ENCODE assay signal across 2 cellular contexts in genomic region chr17:50633683-50634082, GRCh38.
TF ChIP-seq lines count a peak whose summit lies in the region.

No MANE protein-coding gene starts in this region.

TF ChIP-seq in GM23338, 12 proteins besides CTCF, POLR2A, EP300 and RAD21 (continued from another document):
- TF ChIP-seq CREB1 (CRISPR knock-in tag; IDR thresholded peaks at IDR 0.05; ENCODE audit: low read depth) (no peak), JUNB (IDR thresholded peaks at IDR 0.05; ENCODE audit: unreplicated experiment) (no peak), STAT1 (IDR thresholded peaks at IDR 0.05; ENCODE audit: unreplicated experiment) (no peak), REST (IDR thresholded peaks at IDR 0.05; ENCODE audit: unreplicated experiment) (no peak), ZNF114 (CRISPR knock-in tag; IDR thresholded peaks at IDR 0.05) (no peak)

TF ChIP-seq in WTC11, 78 proteins besides CTCF, POLR2A, EP300 and RAD21 (continued from another document):
- TF ChIP-seq ZNF416 (CRISPR knock-in tag; IDR thresholded peaks at IDR 0.05) (no peak), ZNF232 (CRISPR knock-in tag; IDR thresholded peaks at IDR 0.05) (no peak), ZNF138 (CRISPR knock-in tag; conservative IDR thresholded peaks at IDR 0.05) (no peak), ZBTB21 (CRISPR knock-in tag; IDR thresholded peaks at IDR 0.05; ENCODE audit: borderline replicate concordance) (no peak), EMX1 (CRISPR knock-in tag; IDR thresholded peaks at IDR 0.05) (no peak), ZNF396 (CRISPR knock-in tag; IDR thresholded peaks at IDR 0.05; ENCODE audit: borderline replicate concordance) (no peak), PRRX2 (CRISPR knock-in tag; IDR thresholded peaks at IDR 0.05) (no peak), NR3C1 (CRISPR knock-in tag; conservative IDR thresholded peaks at IDR 0.05; ENCODE audit: low read depth) (no peak), CREB1 (CRISPR knock-in tag; IDR thresholded peaks at IDR 0.05) (no peak), FOXP1 (CRISPR knock-in tag; IDR thresholded peaks at IDR 0.05; ENCODE audit: borderline replicate concordance) (no peak), SP1 (CRISPR knock-in tag; conservative IDR thresholded peaks at IDR 0.05) (no peak), SOX15 (CRISPR knock-in tag; IDR thresholded peaks at IDR 0.05) (no peak), ATF6 (CRISPR knock-in tag; IDR thresholded peaks at IDR 0.05) (no peak)
- TF ChIP-seq, protein P1, sequence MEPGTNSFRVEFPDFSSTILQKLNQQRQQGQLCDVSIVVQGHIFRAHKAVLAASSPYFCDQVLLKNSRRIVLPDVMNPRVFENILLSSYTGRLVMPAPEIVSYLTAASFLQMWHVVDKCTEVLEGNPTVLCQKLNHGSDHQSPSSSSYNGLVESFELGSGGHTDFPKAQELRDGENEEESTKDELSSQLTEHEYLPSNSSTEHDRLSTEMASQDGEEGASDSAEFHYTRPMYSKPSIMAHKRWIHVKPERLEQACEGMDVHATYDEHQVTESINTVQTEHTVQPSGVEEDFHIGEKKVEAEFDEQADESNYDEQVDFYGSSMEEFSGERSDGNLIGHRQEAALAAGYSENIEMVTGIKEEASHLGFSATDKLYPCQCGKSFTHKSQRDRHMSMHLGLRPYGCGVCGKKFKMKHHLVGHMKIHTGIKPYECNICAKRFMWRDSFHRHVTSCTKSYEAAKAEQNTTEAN (CRISPR knock-in tag; IDR thresholded peaks at IDR 0.05) = no peak
- TF ChIP-seq, protein P2, sequence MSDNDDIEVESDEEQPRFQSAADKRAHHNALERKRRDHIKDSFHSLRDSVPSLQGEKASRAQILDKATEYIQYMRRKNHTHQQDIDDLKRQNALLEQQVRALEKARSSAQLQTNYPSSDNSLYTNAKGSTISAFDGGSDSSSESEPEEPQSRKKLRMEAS (CRISPR knock-in tag; IDR thresholded peaks at IDR 0.05) = no peak
